ENCODE assay signal across 8 cellular contexts in the genomic region with DNA sequence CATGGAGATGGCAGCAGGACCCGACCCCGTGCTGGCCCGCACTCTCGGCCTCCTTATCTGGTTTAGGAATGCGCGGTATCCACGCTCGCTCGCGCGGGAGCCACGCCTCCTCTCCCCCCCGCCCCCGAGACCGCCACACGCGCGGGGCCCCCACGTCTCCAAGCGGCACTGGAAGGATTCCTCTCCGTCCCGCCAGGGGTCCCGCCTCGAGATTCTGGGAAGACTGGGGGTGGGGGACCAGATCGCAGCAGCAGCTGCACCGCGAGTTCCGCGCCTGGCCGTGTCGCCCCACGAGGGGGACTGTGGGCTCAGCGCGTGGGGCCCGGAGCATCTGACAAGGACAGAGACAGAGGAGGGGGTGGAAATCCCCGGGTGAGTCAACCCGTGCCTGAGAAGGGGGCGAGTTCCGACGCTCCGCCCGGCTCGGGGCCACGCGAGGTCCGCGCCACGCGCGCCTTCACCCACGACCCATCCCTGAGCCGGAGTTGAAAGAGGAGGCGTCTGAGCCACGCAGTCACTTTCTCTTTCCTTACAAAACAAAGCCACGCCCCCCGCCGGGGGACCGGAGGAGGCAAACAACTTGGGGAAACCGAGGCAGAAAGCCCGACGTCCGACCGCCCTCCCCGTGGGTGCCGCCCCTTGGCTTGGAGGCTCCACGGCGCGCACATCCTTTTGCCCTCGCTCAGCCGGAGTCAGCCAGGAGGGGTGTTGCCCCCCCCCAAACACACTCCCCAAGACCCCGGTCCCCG. TPM values are rescaled to one million over a fixed set of nuclear protein-coding genes. Genes with fewer than 3 reads are reported as not detected.
DNase-seq lines count a peak whose midpoint lies in the region; ATAC-seq, FAIRE-seq and TF ChIP-seq lines count a peak whose summit lies in the region.

No MANE protein-coding gene starts in this region.

- H3K9me1 ChIP-seq in keratinocyte (ENCODE audit: control insufficient read depth, extremely low read depth, insufficient read depth, low read length) = no peaks in the 10 kb centered on the region

- SMC1A ChIA-PET in GM12878 (lab: Charles Lee; ENCODE audit: uncharacterized antibody, unreplicated experiment) = interaction anchor here (0.8 to 8.8 kb wide), 3 partner anchors 14 to 20 kb away, joined by 4 to 78 read pairs (median 4); no protein-coding TSS in a partner anchor

- peak overlapping the region; percentile 90 for H3K4me3 ChIP-seq in GM12878
- H3K4me3 ChIP-seq in keratinocyte (ENCODE audit: control insufficient read depth in 2 of 3, extremely low read depth in 1 of 3, insufficient read depth in 2 of 3, low read depth in 1 of 3, low read length in 3 of 3) = peak overlapping the region; percentile 75 to 89 (median 85)

- no peaks in the 10 kb centered on the region for H4K20me1 ChIP-seq in GM12878 (ENCODE audit: control insufficient read depth, insufficient read depth)
- H4K20me1 ChIP-seq in keratinocyte (ENCODE audit: control insufficient read depth, extremely low read depth, insufficient read depth, low read length) = no peaks in the 10 kb centered on the region

- WGBS in GM12878 (ENCODE audit: insufficient coverage, insufficient replicate concordance, low lambda C conversion rate, missing lambda C conversion rate) = 2% methylated on average over 64 of the region's 72 CpGs

- CTCF ChIA-PET in GM12878 (lab: Yijun Ruan, JAX) = interaction anchor here (0.6 to 9.8 kb wide), 3 partner anchors 8 to 32 kb away, joined by 3 to 148 read pairs (median 9); partner anchors contain the start of gene MRPL4

- no peak for TF ChIP-seq RAD21 in GM12878 (IDR thresholded peaks at IDR 0.05; ENCODE audit: insufficient read depth, low read depth, low read length)

- RAD21 ChIA-PET in GM12878 (lab: Charles Lee; ENCODE audit: unreplicated experiment) = interaction anchor here (0.5 to 8.2 kb wide), 2 partner anchors 18 to 609 kb away, joined by 3 to 98 read pairs; partner anchors contain the start of gene MRPL4

- POLR2A ChIA-PET in GM12878 (lab: Charles Lee) = interaction anchor here (0.9 to 1.0 kb wide), 2 partner anchors 13 to 20 kb away, joined by 3 to 5 read pairs; no protein-coding TSS in a partner anchor

- H3K9me3 Mint-ChIP-seq in T-helper 1 cell treated with Interleukin-12 subunit alpha and Interleukin-12 subunit beta and Interleukin-4 antibody, amounts not matched to agents 30 μg/mL and 1 μg/mL, for 36 hours = no peaks in the 10 kb centered on the region

- H3K4me1 ChIP-seq in GM12878 (ENCODE audit: control insufficient read depth, insufficient read depth, low read length) (peaks cover 41% of the 10 kb centered on the region), keratinocyte (ENCODE audit: control insufficient read depth, extremely low read depth, insufficient read depth, low read length) (no peaks in the 10 kb centered on the region)

- peak overlapping the region; percentile 86 for H3K4me3 Mint-ChIP-seq in T-helper 1 cell treated with Interleukin-12 subunit alpha and Interleukin-12 subunit beta and Interleukin-4 antibody, amounts not matched to agents 30 μg/mL and 1 μg/mL, for 36 hours

- H3K9me3 ChIP-seq in GM12878 (replicated peaks; ENCODE audit: control insufficient read depth, insufficient read depth, low read length) (no peaks in the 10 kb centered on the region), keratinocyte (ENCODE audit: control insufficient read depth, low read depth, low read length) (no peaks in the 10 kb centered on the region)

- H3K4me2 ChIP-seq in GM12878 (ENCODE audit: control insufficient read depth, insufficient read depth) (peak overlapping the region; percentile 95), keratinocyte (ENCODE audit: control insufficient read depth, extremely low read depth, insufficient read depth, low read depth, low read length) (peak overlapping the region; percentile 90)

- peak; percentile 71 for TF ChIP-seq POLR2A in GM12878 (IDR thresholded peaks at IDR 0.05; ENCODE audit: low read depth, low read length)

- no peaks in the 10 kb centered on the region for H3K36me3 Mint-ChIP-seq in T-helper 1 cell treated with Interleukin-12 subunit alpha and Interleukin-12 subunit beta and Interleukin-4 antibody, amounts not matched to agents 30 μg/mL and 1 μg/mL, for 36 hours (ENCODE audit: low read depth)

- H3K4me1 Mint-ChIP-seq in T-helper 1 cell treated with Interleukin-12 subunit alpha and Interleukin-12 subunit beta and Interleukin-4 antibody, amounts not matched to agents 30 μg/mL and 1 μg/mL, for 36 hours (ENCODE audit: low read depth) = peaks cover 13% of the 10 kb centered on the region

- peak overlapping the region; percentile 59; the same call in 1 of the 2 replicates for H2AFZ ChIP-seq in GM12878 (ENCODE audit: control insufficient read depth, low read depth, low read length)
- H2AFZ ChIP-seq in keratinocyte (ENCODE audit: control insufficient read depth, low read length) = peak overlapping the region; percentile 84

- intact Hi-C loops in Right ventricle myocardium inferior (cut with DNase I) (no loop called here), cardiac septum (cut with DNase I) (no loop called here), GM12878 (cut with micrococcal nuclease; ENCODE audit: unreplicated experiment) (no loop called here)

- TF ChIP-seq CTCF in GM12878 (IDR thresholded peaks at IDR 0.05 in 2 of 3, conservative IDR thresholded peaks at IDR 0.05 in 1 of 3; ENCODE audit: control insufficient read depth in 2 of 3, extremely low read depth in 1 of 3, insufficient read depth in 1 of 3, low read depth in 3 of 3, low read length in 3 of 3) = peak in 1 of 3 experiments; percentile 7; a peak in 1 of 6 replicates
- no peak for TF ChIP-seq CTCF in keratinocyte (optimal IDR thresholded peaks at IDR 0.05 in 1 of 3, IDR thresholded peaks at IDR 0.05 in 1 of 3, conservative IDR thresholded peaks at IDR 0.05 in 1 of 3; ENCODE audit: extremely low read depth in 1 of 3, insufficient read depth in 2 of 3, low read length in 3 of 3)

- dilution Hi-C loops in keratinocyte (cut with MboI; ENCODE audit: extremely low pct_ligation_motif_present, low sequenced_read_pairs) = no loop called here

- in situ Hi-C loops in GM12878 (cut with MboI) = loop anchor here (25.0 kb wide), 1 partner anchor 1093 kb away; the partner anchor contains the start of genes OR7G3 and ZNF317

- H3K9ac ChIP-seq in GM12878 (ENCODE audit: control insufficient read depth, insufficient read depth, low read length) (peak overlapping the region; percentile 96), keratinocyte (ENCODE audit: control insufficient read depth, extremely low read depth, insufficient read depth, low read length) (peak overlapping the region; percentile 87)

- DNase-seq in Right ventricle myocardium inferior (ENCODE audit: missing footprints) (peak; percentile 81), cardiac septum (ENCODE audit: low spot score) (no peak), GM12878 (ENCODE audit: low read depth, low spot score) (no peak), keratinocyte (ENCODE audit: low read depth, low spot score) (no peak)
- peak; percentile 31 to 52 (median 46) for DNase-seq in stimulated activated CD4-positive, alpha-beta T cell treated with anti-CD3 and anti-CD28 coated beads, Interleukin-1b, Interleukin-23, amount 100 ng/mL, for 24 hours (ENCODE audit: low read depth in 4 of 4, low spot score in 1 of 4)

- BruUV-seq in GM12878 (replicated peaks; lab: Mats Ljungman, UMichigan) = no TSS peak

- ATAC-seq in Right ventricle myocardium inferior (peak; percentile 4), GM12878 (peak; percentile 47), GM19035 (IDR thresholded peaks at IDR 0.05; ENCODE audit: unreplicated experiment) (no peak), HG03196 (IDR thresholded peaks at IDR 0.05; ENCODE audit: unreplicated experiment) (no peak)

- no peak for FAIRE-seq in GM12878 (lab: Jason Lieb, UNC)
- no peak for FAIRE-seq in keratinocyte (lab: Jason Lieb, UNC)

- H3K27me3 Mint-ChIP-seq in T-helper 1 cell treated with Interleukin-12 subunit alpha and Interleukin-12 subunit beta and Interleukin-4 antibody, amounts not matched to agents 30 μg/mL and 1 μg/mL, for 36 hours (ENCODE audit: low read depth) = no peaks in the 10 kb centered on the region

- H3K27ac Mint-ChIP-seq in T-helper 1 cell treated with Interleukin-12 subunit alpha and Interleukin-12 subunit beta and Interleukin-4 antibody, amounts not matched to agents 30 μg/mL and 1 μg/mL, for 36 hours = peak overlapping the region; percentile 75

- H3K36me3 ChIP-seq in GM12878 (ENCODE audit: control insufficient read depth in 2 of 2, insufficient read depth in 2 of 2, low read length in 1 of 2) (peaks cover 1 to 5% of the 10 kb centered on the region in 2 experiments; a peak in 1 of 4 replicates), keratinocyte (ENCODE audit: control insufficient read depth in 2 of 2, extremely low read depth in 1 of 2, insufficient read depth in 2 of 2, low read length in 2 of 2) (no peaks in the 10 kb centered on the region)

- H3K27me3 ChIP-seq in GM12878 (replicated peaks in 1 of 2; ENCODE audit: control insufficient read depth in 2 of 2, insufficient read depth in 2 of 2, low read length in 1 of 2) (no peaks in the 10 kb centered on the region), keratinocyte (ENCODE audit: control insufficient read depth, extremely low read depth, insufficient read depth, low read length) (no peaks in the 10 kb centered on the region)

- TF ChIP-seq EP300 in GM12878 (IDR thresholded peaks at IDR 0.05; ENCODE audit: borderline replicate concordance in 1 of 2, control insufficient read depth in 1 of 2, low read depth in 2 of 2, low read length in 2 of 2) = peak in 1 of 2 experiments; percentile 51; a peak in 2 of 4 replicates

- H3K27ac ChIP-seq in GM12878 (ENCODE audit: control insufficient read depth, insufficient read depth) = peak overlapping the region; percentile 97
- H3K27ac ChIP-seq in keratinocyte (ENCODE audit: control insufficient read depth, insufficient read depth, low read length) = peak overlapping the region; percentile 56

- H3K79me2 ChIP-seq in GM12878 (ENCODE audit: control insufficient read depth, insufficient read depth, low read length) (peaks cover 50% of the 10 kb centered on the region), keratinocyte (ENCODE audit: control insufficient read depth, insufficient read depth, low read length) (no peaks in the 10 kb centered on the region)

RNA-seq across cellular contexts. Expression of gene S1PR2, which starts 0.8 kb away (rescaled TPM):
- total RNA-seq in Right ventricle myocardium inferior = 8.4 TPM
- 3.6 TPM for total RNA-seq in cardiac septum
- total RNA-seq in GM12878 (2013; cell fraction: nucleolus; rRNA removed) = 47.7 and 53.8 TPM in 2 replicates
- total RNA-seq in GM12878 (2014; rRNA removed) = 13.0 and 13.3 TPM in 2 replicates
- total RNA-seq in GM12878 (2014; rRNA removed; fragmentation: Illumina TruSeq; extraction: Trizol) = 9.3 and 9.8 TPM in 2 replicates
- total RNA-seq in GM12878 (2021) = 19.1 and 19.6 TPM in 2 replicates
- polyA plus RNA-seq in GM12878 (2011; ENCODE audit: low read depth) = 8.8 TPM
- 14.4 and 26.8 TPM in 2 replicates for polyA plus RNA-seq in GM12878 (2011; rRNA removed)
- polyA plus RNA-seq in GM12878 (2011; cell fraction: cytosol; rRNA removed) = 39.3 and 44.0 TPM in 2 replicates
- 20.3 and 21.5 TPM in 2 replicates for polyA plus RNA-seq in GM12878 (2011; cell fraction: nucleus; rRNA removed)
- 12.5 and 18.2 TPM in 2 replicates for polyA plus RNA-seq in GM12878 (2012)
- polyA plus RNA-seq in GM12878 (2014; fragmentation: Illumina TruSeq; extraction: Trizol) = 6.3 and 7.1 TPM in 2 replicates
- polyA plus RNA-seq in GM12878 (2014; fragmentation: Nextera tagmentation; extraction: Ambion mirVana) = 1 to 10 TPM; 4.9 to 9.6 TPM
- 9.9 and 10.9 TPM in 2 replicates for polyA plus RNA-seq in GM12878 (2014; rRNA removed)
- polyA plus RNA-seq in GM12878 (2016; fragmentation: Nextera tagmentation; extraction: Ambion mirVana) = 10 to 100 TPM; 18.6 to 20.6 TPM
- polyA minus RNA-seq in GM12878 (2011; rRNA and poly(A)+ RNA removed) = 79.8 and 118 TPM in 2 replicates
- polyA minus RNA-seq in GM12878 (2011; cell fraction: cytosol; rRNA and poly(A)+ RNA removed) = 38.6 and 43.2 TPM in 2 replicates
- 11.7 and 20.7 TPM in 2 replicates for polyA minus RNA-seq in GM12878 (2011; cell fraction: nucleus; rRNA and poly(A)+ RNA removed)
- polyA plus RNA-seq in keratinocyte = 1.6 to 2.6 TPM (median 2.2 TPM) in 3 replicates
- polyA plus RNA-seq in keratinocyte (2011; ENCODE audit: low read depth) = 0.26 TPM
- polyA plus RNA-seq in keratinocyte (2011; cell fraction: cytosol; rRNA removed) = 1.9 and 2.6 TPM in 2 replicates
- polyA plus RNA-seq in keratinocyte (2011; cell fraction: nucleus; rRNA removed) = 2.4 and 3.1 TPM in 2 replicates
- polyA plus RNA-seq in keratinocyte (2012; ENCODE audit: low replicate concordance) = 2.1 and 2.6 TPM in 2 replicates
- polyA minus RNA-seq in keratinocyte = 6.7 to 13.0 TPM (median 11.7 TPM) in 3 replicates
- 12.1 TPM for polyA minus RNA-seq in keratinocyte (2011; cell fraction: cytosol; rRNA and poly(A)+ RNA removed)
- 4.4 and 4.7 TPM in 2 replicates for polyA minus RNA-seq in keratinocyte (2011; cell fraction: nucleus; rRNA and poly(A)+ RNA removed)

RNA-seq across cellular contexts. Expression of gene MRPL4, which starts 21.7 kb away (rescaled TPM):
- 70.1 TPM for total RNA-seq in Right ventricle myocardium inferior
- total RNA-seq in cardiac septum = 71.8 TPM
- total RNA-seq in GM12878 (2013; cell fraction: nucleolus; rRNA removed) = 37.1 and 41.1 TPM in 2 replicates
- total RNA-seq in GM12878 (2014; rRNA removed) = 196 and 221 TPM in 2 replicates
- total RNA-seq in GM12878 (2014; rRNA removed; fragmentation: Illumina TruSeq; extraction: Trizol) = 36.4 and 44.4 TPM in 2 replicates
- 162 and 169 TPM in 2 replicates for total RNA-seq in GM12878 (2021)
- 22.8 TPM for polyA plus RNA-seq in GM12878 (2011; ENCODE audit: low read depth)
- polyA plus RNA-seq in GM12878 (2011; rRNA removed) = 16.6 and 56.2 TPM in 2 replicates
- polyA plus RNA-seq in GM12878 (2011; cell fraction: cytosol; rRNA removed) = 127 and 134 TPM in 2 replicates
- polyA plus RNA-seq in GM12878 (2011; cell fraction: nucleus; rRNA removed) = 148 and 198 TPM in 2 replicates
- polyA plus RNA-seq in GM12878 (2012) = 88.5 and 90.8 TPM in 2 replicates
- 9.5 and 44.4 TPM in 2 replicates for polyA plus RNA-seq in GM12878 (2014; fragmentation: Illumina TruSeq; extraction: Trizol)
- 1 to 10 TPM in 1 of 2 experiments, under 1 TPM in 1; 0.79 to 5.8 TPM for polyA plus RNA-seq in GM12878 (2014; fragmentation: Nextera tagmentation; extraction: Ambion mirVana)
- 174 and 217 TPM in 2 replicates for polyA plus RNA-seq in GM12878 (2014; rRNA removed)
- 100 to 1,000 TPM; 183 to 186 TPM for polyA plus RNA-seq in GM12878 (2016; fragmentation: Nextera tagmentation; extraction: Ambion mirVana)
- polyA minus RNA-seq in GM12878 (2011; rRNA and poly(A)+ RNA removed) = 19.6 and 29.7 TPM in 2 replicates
- 24.2 and 28.3 TPM in 2 replicates for polyA minus RNA-seq in GM12878 (2011; cell fraction: cytosol; rRNA and poly(A)+ RNA removed)
- polyA minus RNA-seq in GM12878 (2011; cell fraction: nucleus; rRNA and poly(A)+ RNA removed) = 20.2 and 32.4 TPM in 2 replicates
- 29.4 to 58.1 TPM (median 43.0 TPM) in 3 replicates for polyA plus RNA-seq in keratinocyte
- polyA plus RNA-seq in keratinocyte (2011; ENCODE audit: low read depth) = 14.1 TPM
- 39.8 and 76.5 TPM in 2 replicates for polyA plus RNA-seq in keratinocyte (2011; cell fraction: cytosol; rRNA removed)
- polyA plus RNA-seq in keratinocyte (2011; cell fraction: nucleus; rRNA removed) = 41.3 and 60.9 TPM in 2 replicates
- 55.0 and 77.2 TPM in 2 replicates for polyA plus RNA-seq in keratinocyte (2012; ENCODE audit: low replicate concordance)
- 15.5 to 72.9 TPM (median 16.8 TPM) in 3 replicates for polyA minus RNA-seq in keratinocyte
- 53.5 TPM for polyA minus RNA-seq in keratinocyte (2011; cell fraction: cytosol; rRNA and poly(A)+ RNA removed)
- 13.9 and 17.1 TPM in 2 replicates for polyA minus RNA-seq in keratinocyte (2011; cell fraction: nucleus; rRNA and poly(A)+ RNA removed)

RNA-seq across cellular contexts. Expression of gene DNMT1, which starts 35.6 kb away (rescaled TPM):
- total RNA-seq in Right ventricle myocardium inferior = 26.0 TPM
- 27.3 TPM for total RNA-seq in cardiac septum
- total RNA-seq in GM12878 (2013; cell fraction: nucleolus; rRNA removed) = 263 and 295 TPM in 2 replicates
- 87.7 and 114 TPM in 2 replicates for total RNA-seq in GM12878 (2014; rRNA removed)
- 67.2 and 70.0 TPM in 2 replicates for total RNA-seq in GM12878 (2014; rRNA removed; fragmentation: Illumina TruSeq; extraction: Trizol)
- 221 and 238 TPM in 2 replicates for total RNA-seq in GM12878 (2021)
- polyA plus RNA-seq in GM12878 (2011; ENCODE audit: low read depth) = 71.5 TPM
- 100 and 130 TPM in 2 replicates for polyA plus RNA-seq in GM12878 (2011; rRNA removed)
- polyA plus RNA-seq in GM12878 (2011; cell fraction: cytosol; rRNA removed) = 75.3 and 81.4 TPM in 2 replicates
- polyA plus RNA-seq in GM12878 (2011; cell fraction: nucleus; rRNA removed) = 356 and 514 TPM in 2 replicates
- polyA plus RNA-seq in GM12878 (2012) = 113 and 151 TPM in 2 replicates
- polyA plus RNA-seq in GM12878 (2014; fragmentation: Illumina TruSeq; extraction: Trizol) = 132 and 137 TPM in 2 replicates
- 100 to 1,000 TPM; 128 to 149 TPM for polyA plus RNA-seq in GM12878 (2014; fragmentation: Nextera tagmentation; extraction: Ambion mirVana)
- polyA plus RNA-seq in GM12878 (2014; rRNA removed) = 107 and 126 TPM in 2 replicates
- polyA plus RNA-seq in GM12878 (2016; fragmentation: Nextera tagmentation; extraction: Ambion mirVana) = 100 to 1,000 TPM; 280 to 290 TPM
- 105 and 125 TPM in 2 replicates for polyA minus RNA-seq in GM12878 (2011; rRNA and poly(A)+ RNA removed)
- 67.9 and 73.8 TPM in 2 replicates for polyA minus RNA-seq in GM12878 (2011; cell fraction: cytosol; rRNA and poly(A)+ RNA removed)
- 91.4 and 160 TPM in 2 replicates for polyA minus RNA-seq in GM12878 (2011; cell fraction: nucleus; rRNA and poly(A)+ RNA removed)
- 18.1 to 52.0 TPM (median 51.7 TPM) in 3 replicates for polyA plus RNA-seq in keratinocyte
- 64.4 TPM for polyA plus RNA-seq in keratinocyte (2011; ENCODE audit: low read depth)
- polyA plus RNA-seq in keratinocyte (2011; cell fraction: cytosol; rRNA removed) = 24.8 and 28.3 TPM in 2 replicates
- polyA plus RNA-seq in keratinocyte (2011; cell fraction: nucleus; rRNA removed) = 83.0 and 95.9 TPM in 2 replicates
- 14.1 and 72.2 TPM in 2 replicates for polyA plus RNA-seq in keratinocyte (2012; ENCODE audit: low replicate concordance)
- polyA minus RNA-seq in keratinocyte = 19.6 to 74.5 TPM (median 52.1 TPM) in 3 replicates
- polyA minus RNA-seq in keratinocyte (2011; cell fraction: cytosol; rRNA and poly(A)+ RNA removed) = 36.6 TPM
- 34.3 and 39.0 TPM in 2 replicates for polyA minus RNA-seq in keratinocyte (2011; cell fraction: nucleus; rRNA and poly(A)+ RNA removed)

RNA-seq across cellular contexts. Expression of gene ICAM1, which starts 40.6 kb away (rescaled TPM):
- total RNA-seq in Right ventricle myocardium inferior = 8.6 TPM
- total RNA-seq in cardiac septum = 9.8 TPM
- 288 and 334 TPM in 2 replicates for total RNA-seq in GM12878 (2013; cell fraction: nucleolus; rRNA removed)
- 72.9 and 77.7 TPM in 2 replicates for total RNA-seq in GM12878 (2014; rRNA removed)
- 49.4 and 52.6 TPM in 2 replicates for total RNA-seq in GM12878 (2014; rRNA removed; fragmentation: Illumina TruSeq; extraction: Trizol)
- 69.7 and 71.0 TPM in 2 replicates for total RNA-seq in GM12878 (2021)
- 37.5 TPM for polyA plus RNA-seq in GM12878 (2011; ENCODE audit: low read depth)
- polyA plus RNA-seq in GM12878 (2011; rRNA removed) = 46.8 and 115 TPM in 2 replicates
- polyA plus RNA-seq in GM12878 (2011; cell fraction: cytosol; rRNA removed) = 121 and 131 TPM in 2 replicates
- polyA plus RNA-seq in GM12878 (2011; cell fraction: nucleus; rRNA removed) = 126 and 136 TPM in 2 replicates
- polyA plus RNA-seq in GM12878 (2012) = 53.2 and 69.6 TPM in 2 replicates
- polyA plus RNA-seq in GM12878 (2014; fragmentation: Illumina TruSeq; extraction: Trizol) = 61.9 and 67.8 TPM in 2 replicates
- polyA plus RNA-seq in GM12878 (2014; fragmentation: Nextera tagmentation; extraction: Ambion mirVana) = 10 to 100 TPM in 1 of 2 experiments, 1 to 10 TPM in 1; 7.6 to 14.8 TPM
- 67.9 and 74.4 TPM in 2 replicates for polyA plus RNA-seq in GM12878 (2014; rRNA removed)
- 10 to 100 TPM; 35.0 to 41.9 TPM for polyA plus RNA-seq in GM12878 (2016; fragmentation: Nextera tagmentation; extraction: Ambion mirVana)
- 120 and 140 TPM in 2 replicates for polyA minus RNA-seq in GM12878 (2011; rRNA and poly(A)+ RNA removed)
- polyA minus RNA-seq in GM12878 (2011; cell fraction: cytosol; rRNA and poly(A)+ RNA removed) = 62.1 and 69.0 TPM in 2 replicates
- 62.3 and 89.7 TPM in 2 replicates for polyA minus RNA-seq in GM12878 (2011; cell fraction: nucleus; rRNA and poly(A)+ RNA removed)
- polyA plus RNA-seq in keratinocyte = 0.30 to 0.56 TPM (median 0.35 TPM) in 3 replicates
- polyA plus RNA-seq in keratinocyte (2011; ENCODE audit: low read depth) = 1.3 TPM
- 0.29 and 0.57 TPM in 2 replicates for polyA plus RNA-seq in keratinocyte (2011; cell fraction: cytosol; rRNA removed)
- 2.2 and 2.9 TPM in 2 replicates for polyA plus RNA-seq in keratinocyte (2011; cell fraction: nucleus; rRNA removed)
- polyA plus RNA-seq in keratinocyte (2012; ENCODE audit: low replicate concordance) = 0.48 and 0.51 TPM in 2 replicates
- polyA minus RNA-seq in keratinocyte = 0.30 to 0.42 TPM in 2 of 3 replicates, not detected in the other
- polyA minus RNA-seq in keratinocyte (2011; cell fraction: cytosol; rRNA and poly(A)+ RNA removed) = 2.7 TPM
- 2.3 and 2.5 TPM in 2 replicates for polyA minus RNA-seq in keratinocyte (2011; cell fraction: nucleus; rRNA and poly(A)+ RNA removed)

RNA-seq across cellular contexts. Expression of gene ICAM4, which starts 56.4 kb away (rescaled TPM):
- 0.30 TPM for total RNA-seq in Right ventricle myocardium inferior
- total RNA-seq in cardiac septum = 0.46 TPM
- 2.8 and 3.6 TPM in 2 replicates for total RNA-seq in GM12878 (2013; cell fraction: nucleolus; rRNA removed)
- total RNA-seq in GM12878 (2014; rRNA removed) = 2.4 and 3.0 TPM in 2 replicates
- total RNA-seq in GM12878 (2014; rRNA removed; fragmentation: Illumina TruSeq; extraction: Trizol) = 1.2 and 1.3 TPM in 2 replicates
- total RNA-seq in GM12878 (2021) = 2.1 and 2.6 TPM in 2 replicates
- 0.80 TPM for polyA plus RNA-seq in GM12878 (2011; ENCODE audit: low read depth)
- 0.20 and 0.31 TPM in 2 replicates for polyA plus RNA-seq in GM12878 (2011; rRNA removed)
- polyA plus RNA-seq in GM12878 (2011; cell fraction: cytosol; rRNA removed) = 0.48 and 0.79 TPM in 2 replicates
- 0.72 and 0.75 TPM in 2 replicates for polyA plus RNA-seq in GM12878 (2011; cell fraction: nucleus; rRNA removed)
- 1.4 and 1.9 TPM in 2 replicates for polyA plus RNA-seq in GM12878 (2012)
- polyA plus RNA-seq in GM12878 (2014; fragmentation: Illumina TruSeq; extraction: Trizol) = 0.29 and 0.63 TPM in 2 replicates
- polyA plus RNA-seq in GM12878 (2014; fragmentation: Nextera tagmentation; extraction: Ambion mirVana) = under 1 TPM; 0.69 to 0.72 TPM
- 3.0 and 3.4 TPM in 2 replicates for polyA plus RNA-seq in GM12878 (2014; rRNA removed)
- polyA plus RNA-seq in GM12878 (2016; fragmentation: Nextera tagmentation; extraction: Ambion mirVana) = 1 to 10 TPM; 4.1 to 5.1 TPM
- 0.51 and 1.3 TPM in 2 replicates for polyA minus RNA-seq in GM12878 (2011; rRNA and poly(A)+ RNA removed)
- not detected in 2 replicates for polyA minus RNA-seq in GM12878 (2011; cell fraction: cytosol; rRNA and poly(A)+ RNA removed)
- polyA minus RNA-seq in GM12878 (2011; cell fraction: nucleus; rRNA and poly(A)+ RNA removed) = 2.3 and 3.5 TPM in 2 replicates
- 0.18 to 0.35 TPM (median 0.25 TPM) in 3 replicates for polyA plus RNA-seq in keratinocyte
- not detected for polyA plus RNA-seq in keratinocyte (2011; ENCODE audit: low read depth)
- polyA plus RNA-seq in keratinocyte (2011; cell fraction: cytosol; rRNA removed) = 0.11 and 0.38 TPM in 2 replicates
- 0.21 and 0.23 TPM in 2 replicates for polyA plus RNA-seq in keratinocyte (2011; cell fraction: nucleus; rRNA removed)
- polyA plus RNA-seq in keratinocyte (2012; ENCODE audit: low replicate concordance) = 0.16 and 0.23 TPM in 2 replicates
- polyA minus RNA-seq in keratinocyte = 0.43 to 0.49 TPM in 2 of 3 replicates, not detected in the other
- not detected for polyA minus RNA-seq in keratinocyte (2011; cell fraction: cytosol; rRNA and poly(A)+ RNA removed)
- not detected in 2 replicates for polyA minus RNA-seq in keratinocyte (2011; cell fraction: nucleus; rRNA and poly(A)+ RNA removed)

Comparison
In these comparisons a context has a peak if more than half of its experiments do, and no peak if none do; other contexts are left out.
1. DNase-seq: peak in Right ventricle myocardium inferior (single experiment) and stimulated activated CD4-positive, alpha-beta T cell treated with anti-CD3 and anti-CD28 coated beads, Interleukin-1b, Interleukin-23, amount 100 ng/mL, for 24 hours (4 of 4); none in cardiac septum (single experiment), GM12878 (single experiment) and keratinocyte (single experiment).
2. ATAC-seq: peak in Right ventricle myocardium inferior (single experiment) and GM12878 (single experiment); none in GM19035 (single experiment) and HG03196 (single experiment).